10 cellular contexts compared by ENCODE assay signal in the genomic region with DNA sequence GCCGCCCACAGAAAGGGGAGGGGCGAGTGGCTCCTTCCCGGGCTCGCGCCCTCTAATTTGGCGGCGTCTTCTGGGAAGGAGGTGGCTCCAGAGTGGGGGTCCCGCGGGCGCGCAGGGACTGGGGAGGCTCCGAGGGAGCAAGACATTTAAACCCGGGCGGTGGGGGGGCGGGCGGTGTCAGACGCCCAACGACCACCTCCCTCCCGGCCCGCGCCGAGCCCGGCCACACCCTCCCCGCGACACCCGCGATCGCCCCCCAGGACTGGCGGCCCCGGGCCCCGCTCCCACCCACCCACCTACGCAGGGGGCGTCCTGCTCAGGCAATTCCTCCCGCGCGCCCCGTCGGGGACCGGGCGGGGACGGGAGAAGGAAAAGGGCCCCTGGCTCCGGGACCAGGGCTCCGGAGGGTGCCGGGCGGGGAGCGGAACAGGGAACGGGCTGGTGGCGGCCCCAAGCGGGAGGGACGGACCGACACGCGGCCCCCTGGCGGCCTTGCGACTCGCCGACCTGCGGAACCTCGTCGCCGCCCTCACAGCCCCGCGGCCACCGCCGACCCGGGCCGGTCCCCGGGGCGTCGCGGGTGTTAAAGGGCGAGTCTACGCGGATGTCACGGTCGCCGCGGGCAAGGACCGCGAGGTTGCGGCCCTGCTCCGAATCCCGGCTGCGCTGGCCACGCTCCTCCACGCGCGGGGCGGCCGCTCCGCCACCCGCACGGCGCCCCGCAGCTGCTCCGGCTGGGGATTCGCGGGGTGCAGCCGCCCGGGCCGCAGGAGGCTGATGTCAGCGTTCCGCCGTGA.
DNase-seq lines count a peak whose midpoint lies in the region; ATAC-seq, FAIRE-seq and TF ChIP-seq lines count a peak whose summit lies in the region.
"Had no signal": no experiment of that assay in that cellular context is flagged by ENCODE, and none has a peak within 500 bp of the region (broad histone marks: within the 10 kb centered on the region; RNA-seq: fewer than 3 reads in every experiment).

No MANE protein-coding gene starts in this region.

- H3K4me3 ChIP-seq in AG09309 (ENCODE audit: control insufficient read depth, low read depth, low read length) (peak overlapping the region; percentile 1; the same call in 1 of the 2 replicates), HFF-Myc (replicated peaks; ENCODE audit: low read depth, low read length) (peak overlapping the region; percentile 28), bronchial epithelial cell (ENCODE audit: low read depth, low read length) (no peak overlapping the region)

- TF ChIP-seq CTCF in AG09309 (IDR thresholded peaks at IDR 0.05; ENCODE audit: control insufficient read depth, insufficient read depth, low read depth, low read length, missing control alignments) (no peak), HFF-Myc (IDR thresholded peaks at IDR 0.05; ENCODE audit: low read depth, low read length, missing control alignments) (peak; percentile 10), bronchial epithelial cell (IDR thresholded peaks at IDR 0.05; ENCODE audit: insufficient read depth, low read length, severe bottlenecking) (peak; percentile 2), GM10266 (IDR thresholded peaks at IDR 0.05; ENCODE audit: control insufficient read depth, insufficient read depth, low read depth, missing control alignments) (no peak)

- no peak for FAIRE-seq in bronchial epithelial cell (lab: Jason Lieb, UNC)

- no peak for DNase-seq in AG09309 (ENCODE audit: low read depth)
- DNase-seq in HFF-Myc (ENCODE audit: extremely low read depth, low read depth) = no peak
- no peak for DNase-seq in bronchial epithelial cell (ENCODE audit: low read depth)
- DNase-seq in myocyte (ENCODE audit: low read depth) = peak; percentile 31
- no peak for DNase-seq in SW480 (ENCODE audit: low spot score)
- no peak for DNase-seq in GM10266 (ENCODE audit: extremely low spot score)
- DNase-seq: activated gamma-delta T cell treated with Interleukin-2 at 50 U/mL for 16 hours, NCI-H526 had no signal

- H3K36me3 ChIP-seq in bronchial epithelial cell (ENCODE audit: control insufficient read depth, insufficient read depth, low read length) = no peaks in the 10 kb centered on the region

- ATAC-seq in GM21825 (IDR thresholded peaks at IDR 0.05; ENCODE audit: unreplicated experiment) (no peak), GM18907 (IDR thresholded peaks at IDR 0.05; ENCODE audit: unreplicated experiment) (no peak)

- no peaks in the 10 kb centered on the region for H3K27me3 ChIP-seq in bronchial epithelial cell (ENCODE audit: control insufficient read depth, insufficient read depth, low read length)

Comparison
In these comparisons a context has a peak if more than half of its experiments do, and no peak if none do; other contexts are left out.
1. CTCF ChIP-seq: peak in HFF-Myc (single experiment) and bronchial epithelial cell (single experiment); none in AG09309 (single experiment) and GM10266 (single experiment).